In the genomic region with DNA sequence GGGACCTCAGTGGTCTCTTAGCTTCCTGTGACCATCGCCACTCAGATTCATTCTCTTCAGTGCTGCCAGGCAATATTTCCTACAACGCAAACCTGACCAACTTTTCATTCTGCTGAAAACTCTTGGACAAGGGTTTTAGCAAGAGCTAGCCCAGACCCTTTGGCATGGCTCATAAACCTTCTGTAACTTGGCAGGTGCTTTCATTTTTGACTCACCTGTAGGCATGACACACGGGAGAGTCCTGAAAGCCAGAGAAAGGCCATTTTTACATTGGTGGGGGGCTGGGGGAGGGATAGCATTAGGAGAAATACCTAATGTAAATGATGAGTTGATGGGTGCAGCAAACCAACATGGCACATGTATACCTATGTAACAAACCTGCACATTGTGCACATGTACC, we compare ENCODE assay signal across 1 cellular context. TPM values are rescaled to one million over a fixed set of nuclear protein-coding genes. Genes with fewer than 3 reads are reported as not detected.
"Had no signal": no experiment of that assay in that cellular context is flagged by ENCODE, and none has a peak within 500 bp of the region (broad histone marks: within the 10 kb centered on the region; RNA-seq: fewer than 3 reads in every experiment).

No MANE protein-coding gene starts in this region.

RNA-seq across cellular contexts. Expression of gene NRN1, which starts 38.7 kb away (rescaled TPM):
- total RNA-seq: osteocyte had no signal
